ENCODE assay signal across 11 cellular contexts in the genomic region with DNA sequence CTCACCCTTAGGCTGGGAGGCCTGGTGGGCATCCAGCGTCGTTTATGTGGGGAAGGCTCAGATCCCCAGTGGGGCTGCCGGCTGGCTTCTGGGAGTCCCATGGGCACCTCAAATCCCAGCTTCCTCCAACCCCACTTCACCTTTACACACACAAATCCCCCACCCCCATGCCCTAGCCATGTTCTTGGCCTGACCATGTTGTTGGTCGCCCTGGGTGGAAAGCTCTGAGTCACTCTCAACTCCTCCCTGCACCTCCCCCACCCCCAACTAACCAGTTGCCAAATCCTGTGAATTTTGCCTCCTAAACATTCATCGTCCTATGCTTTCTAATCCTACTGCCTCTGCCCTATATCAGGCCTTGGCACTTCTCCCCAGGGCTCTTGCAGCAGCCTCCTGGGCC. TPM values are rescaled to one million over a fixed set of nuclear protein-coding genes. Genes with fewer than 3 reads are reported as not detected.
DNase-seq lines count a peak whose midpoint lies in the region; ATAC-seq and TF ChIP-seq lines count a peak whose summit lies in the region.
"Had no signal": no experiment of that assay in that cellular context is flagged by ENCODE, and none has a peak within 500 bp of the region (broad histone marks: within the 10 kb centered on the region; RNA-seq: fewer than 3 reads in every experiment).

No MANE protein-coding gene starts in this region.

- DNase-seq in Daoy (ENCODE audit: low read depth) (peak; percentile 79), foreskin keratinocyte (peak in 1 of 2 donors; percentile 47), sciatic nerve (ENCODE audit: low spot score) (peak; percentile 72), NCI-H345 treated with DMSO at 0.1 percent for 48 hours (lab: John Stamatoyannopoulos, UW; ENCODE audit: unreplicated experiment) (no peak), NCI-H2227 (lab: John Stamatoyannopoulos, UW; ENCODE audit: unreplicated experiment) (no peak), UCSD-AML1 (lab: John Stamatoyannopoulos, UW; ENCODE audit: unreplicated experiment) (no peak)
- DNase-seq: activated CD4-positive, CD25-positive, alpha-beta regulatory T cell treated with anti-CD3 and anti-CD28 coated beads, Interleukin-2, amount 50 U/mL, for 72 hours; activated naive CD8-positive, alpha-beta T cell treated with anti-CD3 and anti-CD28 coated beads, Interleukin-2, amount 10 ng/mL, durations not matched to agents 7 days and 5 days had no signal

- intact Hi-C loops in sciatic nerve (cut with DNase I): no loop called here

- no peak for TF ChIP-seq CTCF in foreskin keratinocyte (conservative IDR thresholded peaks at IDR 0.05)

- peaks cover 21% of the 10 kb centered on the region for H3K4me1 ChIP-seq in foreskin keratinocyte

- peaks cover 8% of the 10 kb centered on the region for H3K27me3 ChIP-seq in foreskin keratinocyte
- H3K27me3 ChIP-seq: neutrophil had no signal

- no peak overlapping the region for H3K27ac ChIP-seq in foreskin keratinocyte
- H3K27ac ChIP-seq: neutrophil had no signal

- ATAC-seq in SK-N-SH treated with all-trans-retinoic acid at 6 μM for 48 hours (peak; percentile 50), foreskin keratinocyte (peak; percentile 58), sciatic nerve (peak; percentile 65), GM19467 (IDR thresholded peaks at IDR 0.05; ENCODE audit: unreplicated experiment) (no peak)

TF ChIP-seq in SK-N-SH treated with all-trans-retinoic acid at 6 μM for 48 hours, 23 proteins besides CTCF, POLR2A, EP300 and RAD21:
- TF ChIP-seq ESRRG (CRISPR knock-in tag; IDR thresholded peaks at IDR 0.05) (no peak), ARNTL (CRISPR knock-in tag; IDR thresholded peaks at IDR 0.05; ENCODE audit: borderline replicate concordance, low read depth) (no peak), SNAI2 (CRISPR knock-in tag; IDR thresholded peaks at IDR 0.05) (no peak), RARB (CRISPR knock-in tag; IDR thresholded peaks at IDR 0.05) (no peak), ZNF70 (CRISPR knock-in tag; IDR thresholded peaks at IDR 0.05) (no peak), POU6F1 (CRISPR knock-in tag; IDR thresholded peaks at IDR 0.05; ENCODE audit: borderline replicate concordance, low read depth) (no peak), ZC3H10 (CRISPR knock-in tag; IDR thresholded peaks at IDR 0.05) (no peak), PATZ1 (CRISPR knock-in tag; IDR thresholded peaks at IDR 0.05; ENCODE audit: borderline replicate concordance) (no peak), BACH2 (CRISPR knock-in tag; IDR thresholded peaks at IDR 0.05; ENCODE audit: borderline replicate concordance) (no peak)

RNA-seq across cellular contexts. Expression of gene TNS1, which starts 6.5 kb away (rescaled TPM):
- 0.80 and 2.6 TPM in 2 replicates for total RNA-seq in Daoy (2014; rRNA removed; shearing (Covaris generic))
- total RNA-seq in foreskin keratinocyte (1.8 and 4.3 TPM in 2 replicates), sciatic nerve (703 TPM)
- 0.69 and 0.78 TPM in 2 replicates for polyA plus RNA-seq in foreskin keratinocyte

Comparison
In these comparisons a context has a peak if more than half of its experiments do, and no peak if none do; other contexts are left out.
1. DNase-seq: peak in Daoy (single experiment) and sciatic nerve (single experiment); none in NCI-H345 treated with DMSO at 0.1 percent for 48 hours (single experiment), NCI-H2227 (single experiment) and UCSD-AML1 (single experiment).
2. RNA of gene TNS1, which starts 6.5 kb away (total RNA-seq): 703 TPM in sciatic nerve (single experiment); 0.80 to 2.6 TPM in Daoy and 1.8 to 4.3 TPM in foreskin keratinocyte; every median in the first group is over 100 times any median in the second.